Comparison of ENCODE assay signal across 19 cellular contexts in genomic region chr11:76362716-76363115, GRCh38. TPM values are rescaled to one million over a fixed set of nuclear protein-coding genes. Genes with fewer than 3 reads are reported as not detected.
A peak's percentile ranks its signal among the peaks of the same experiment; 100 is the strongest.
DNase-seq lines count a peak whose midpoint lies in the region; ATAC-seq, FAIRE-seq and TF ChIP-seq lines count a peak whose summit lies in the region.
"Had no signal": no experiment of that assay in that cellular context is flagged by ENCODE, and none has a peak within 500 bp of the region (broad histone marks: within the 10 kb centered on the region; RNA-seq: fewer than 3 reads in every experiment).

No MANE protein-coding gene starts in this region.

- H3K9me3 Mint-ChIP-seq in activated naive CD8-positive, alpha-beta T cell (ENCODE audit: low read depth) = no peaks in the 10 kb centered on the region
- H3K9me3 Mint-ChIP-seq in activated naive CD8-positive, alpha-beta T cell treated with anti-CD3 and anti-CD28 coated beads, Interleukin-2, amount 50 U/mL, for 24 hours = no peaks in the 10 kb centered on the region
- H3K9me3 Mint-ChIP-seq: CD8-positive, alpha-beta T cell; HFFc6 had no signal

- no peak for ATAC-seq in activated naive CD8-positive, alpha-beta T cell treated with anti-CD3 and anti-CD28 coated beads, Interleukin-2, amount 50 U/mL, for 24 hours
- ATAC-seq in GM18505 (IDR thresholded peaks at IDR 0.05; ENCODE audit: unreplicated experiment) (no peak), HG03196 (IDR thresholded peaks at IDR 0.05; ENCODE audit: unreplicated experiment) (no peak)
- ATAC-seq: CD8-positive, alpha-beta T cell; HCT116 had no signal

- H3K27me3 ChIP-seq in subcutaneous abdominal adipose tissue (ENCODE audit: control insufficient read depth in 5 of 5, insufficient read depth in 4 of 5, low read length in 5 of 5) = no peaks in the 10 kb centered on the region
- H3K27me3 ChIP-seq in vagina = no peaks in the 10 kb centered on the region
- H3K27me3 ChIP-seq: BLaER1 treated with 17β-estradiol and CSF1 and Interleukin-3, amounts not matched to agents 10 nM and 100 nM had no signal

- no peak for TF ChIP-seq CTCF in vagina (IDR thresholded peaks at IDR 0.05)

- no peak overlapping the region for H3K4me3 Mint-ChIP-seq in activated naive CD8-positive, alpha-beta T cell
- no peak overlapping the region for H3K4me3 Mint-ChIP-seq in activated naive CD8-positive, alpha-beta T cell treated with anti-CD3 and anti-CD28 coated beads, Interleukin-2, amount 50 U/mL, for 24 hours
- H3K4me3 Mint-ChIP-seq: B cell; CD8-positive, alpha-beta T cell; HFFc6 had no signal

- peaks cover 0 to 11% (median 9%) of the 10 kb centered on the region in 5 donors for H3K4me1 ChIP-seq in subcutaneous abdominal adipose tissue (ENCODE audit: control insufficient read depth in 5 of 5, insufficient read depth in 5 of 5, low read length in 5 of 5)
- peaks cover 11% of the 10 kb centered on the region for H3K4me1 ChIP-seq in vagina

- H3K27ac Mint-ChIP-seq in activated naive CD8-positive, alpha-beta T cell = peak overlapping the region; percentile 41
- H3K27ac Mint-ChIP-seq in activated naive CD8-positive, alpha-beta T cell treated with anti-CD3 and anti-CD28 coated beads, Interleukin-2, amount 50 U/mL, for 24 hours = no peak overlapping the region
- H3K27ac Mint-ChIP-seq: B cell, HFFc6 had no signal

- H3K36me3 Mint-ChIP-seq in activated naive CD8-positive, alpha-beta T cell = peaks cover 15% of the 10 kb centered on the region
- peaks cover 35% of the 10 kb centered on the region for H3K36me3 Mint-ChIP-seq in activated naive CD8-positive, alpha-beta T cell treated with anti-CD3 and anti-CD28 coated beads, Interleukin-2, amount 50 U/mL, for 24 hours (ENCODE audit: low read depth)

- H3K4me3 ChIP-seq in subcutaneous abdominal adipose tissue (ENCODE audit: low read depth in 1 of 5, low read length in 5 of 5) (no peak overlapping the region), vagina (no peak overlapping the region)
- H3K4me3 ChIP-seq: BLaER1 treated with 17β-estradiol and CSF1 and Interleukin-3, amounts not matched to agents 10 nM and 100 nM had no signal

- H3K9me3 ChIP-seq in subcutaneous abdominal adipose tissue (ENCODE audit: control insufficient read depth in 5 of 5, low read length in 5 of 5) (no peaks in the 10 kb centered on the region), vagina (no peaks in the 10 kb centered on the region)

- H3K27ac ChIP-seq in subcutaneous abdominal adipose tissue (ENCODE audit: low read depth, low read length) = peak overlapping the region; percentile 10
- no peak overlapping the region for H3K27ac ChIP-seq in vagina
- H3K27ac ChIP-seq: BLaER1 treated with 17β-estradiol and CSF1 and Interleukin-3, amounts not matched to agents 10 nM and 100 nM had no signal

- peak; percentile 87 for FAIRE-seq in islet of Langerhans (lab: Jason Lieb, UNC)
- FAIRE-seq: HTR-8/SVneo had no signal

- DNase-seq in activated naive CD8-positive, alpha-beta T cell treated with anti-CD3 and anti-CD28 coated beads, Interleukin-2, amount 50 U/mL, for 24 hours = no peak
- DNase-seq in vagina (ENCODE audit: extremely low spot score in 2 of 2) = no peak
- DNase-seq: 8988T; Calu3; CD8-positive, alpha-beta T cell; DMS79 treated with DMSO at 0.1 percent for 48 hours; GF-D8; GOT3; H7; HFFc6 had no signal

- H3K9ac ChIP-seq in subcutaneous abdominal adipose tissue (ENCODE audit: low read length in 5 of 5) = no peak overlapping the region
- H3K9ac ChIP-seq: BLaER1 treated with 17β-estradiol and CSF1 and Interleukin-3, amounts not matched to agents 10 nM and 100 nM had no signal

- H3K36me3 ChIP-seq in subcutaneous abdominal adipose tissue (ENCODE audit: control insufficient read depth in 5 of 5, insufficient read depth in 5 of 5, low read length in 5 of 5) (peaks cover 3 to 16% (median 7%) of the 10 kb centered on the region in 5 donors), vagina (peaks cover 0 to 6% of the 10 kb centered on the region in 2 donors)

- no peaks in the 10 kb centered on the region for H3K27me3 Mint-ChIP-seq in activated naive CD8-positive, alpha-beta T cell
- no peaks in the 10 kb centered on the region for H3K27me3 Mint-ChIP-seq in activated naive CD8-positive, alpha-beta T cell treated with anti-CD3 and anti-CD28 coated beads, Interleukin-2, amount 50 U/mL, for 24 hours
- H3K27me3 Mint-ChIP-seq: B cell had no signal

- intact Hi-C loops in vagina (cut with DNase I) = no loop called here

- peaks cover 33% of the 10 kb centered on the region for H3K4me1 Mint-ChIP-seq in activated naive CD8-positive, alpha-beta T cell (ENCODE audit: low read depth)
- H3K4me1 Mint-ChIP-seq in activated naive CD8-positive, alpha-beta T cell treated with anti-CD3 and anti-CD28 coated beads, Interleukin-2, amount 50 U/mL, for 24 hours = peaks cover 22% of the 10 kb centered on the region

- TF ChIP-seq POLR2A in GM18505 (IDR thresholded peaks at IDR 0.05; ENCODE audit: borderline replicate concordance, extremely low read depth, insufficient read depth, insufficient read length) = no peak
- no peak for TF ChIP-seq POLR2A in vagina (IDR thresholded peaks at IDR 0.05)

RNA-seq across cellular contexts. Expression of gene THAP12, which starts 18.2 kb away (rescaled TPM):
- 25.8 TPM for total RNA-seq in vagina

RNA-seq across cellular contexts. Expression of gene GVQW3, which starts 18.4 kb away (rescaled TPM):
- 1.2 TPM for total RNA-seq in vagina
